ENCODE assay signal across 28 cellular contexts in the genomic region with DNA sequence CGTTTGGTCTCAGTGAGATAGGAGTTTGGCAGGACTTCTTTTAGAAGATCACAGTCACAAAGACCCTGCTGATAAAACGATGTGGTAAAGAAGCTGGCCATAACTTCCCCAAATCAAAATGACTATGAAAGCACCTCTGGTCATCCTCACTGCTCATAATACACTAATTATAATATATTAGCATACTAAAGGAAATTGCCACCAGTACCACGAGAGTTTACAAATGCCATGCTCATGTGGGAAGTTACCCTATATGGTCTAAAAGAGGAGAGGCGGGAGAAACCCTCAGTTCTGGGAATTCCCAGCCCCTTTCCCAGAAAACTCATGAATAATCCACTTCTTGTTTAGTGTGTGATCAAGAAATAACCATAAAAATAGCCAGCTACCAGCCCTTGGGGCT.
"Had no signal": no experiment of that assay in that cellular context is flagged by ENCODE, and none has a peak within 500 bp of the region (broad histone marks: within the 10 kb centered on the region; RNA-seq: fewer than 3 reads in every experiment).

No MANE protein-coding gene starts in this region.

- H3K27me3 Mint-ChIP-seq: brain had no signal

- H3K9me3 Mint-ChIP-seq: activated B cell treated with CpG ODN at 0.5 μM for 24 hours had no signal

- H3K9ac ChIP-seq: parathyroid adenoma had no signal

- H3K36me3 ChIP-seq: ascending aorta, cardiac muscle cell, gastroesophageal sphincter, right atrium auricular region, stomach, thyroid gland, upper lobe of left lung, vagina had no signal

- DNase-seq: activated B cell treated with CpG ODN at 0.5 μM for 24 hours; activated CD4-positive, alpha-beta T cell treated with anti-CD3 and anti-CD28 coated beads for 36 hours; activated effector memory CD4-positive, alpha-beta T cell treated with Interleukin-2 at 50 U/mL for 16 hours; activated naive CD4-positive, alpha-beta T cell treated with Interleukin-2 at 50 U/mL for 16 hours; cortex of kidney; effector memory CD8-positive, alpha-beta T cell; erythroblast; hippocampal formation; naive thymus-derived CD8-positive, alpha-beta T cell; occipital lobe; stimulated activated CD4-positive, alpha-beta T cell treated with anti-CD3 and anti-CD28 coated beads, Interleukin-1b, Interleukin-23, amount 100 ng/mL, for 48 hours; stimulated activated CD4-positive, alpha-beta T cell treated with anti-CD3 and anti-CD28 coated beads, Interleukin-4, amount 100 ng/mL, for 4 hours; stimulated activated CD8-positive, alpha-beta memory T cell treated with anti-CD3 and anti-CD28 coated beads, Interleukin-4, amount 100 ng/mL, for 48 hours; stomach; thyroid gland; upper lobe of left lung had no signal

- H3K36me3 Mint-ChIP-seq: activated naive CD8-positive, alpha-beta T cell; brain; memory B cell; stimulated activated memory B cell treated with anti-CD40 and anti-IgM and Interleukin-4, amounts not matched to agents 10 μg/mL and 1 μg/mL and 100 μg/mL, for 72 hours had no signal

- H3K27ac ChIP-seq: ascending aorta, cardiac muscle cell, gastroesophageal sphincter, parathyroid adenoma, right atrium auricular region, stomach, thyroid gland, upper lobe of left lung, vagina had no signal

- H3K27ac Mint-ChIP-seq: activated B cell treated with CpG ODN at 0.5 μM for 24 hours; activated CD4-positive, alpha-beta T cell treated with anti-CD3 and anti-CD28 coated beads for 36 hours; activated naive CD8-positive, alpha-beta T cell; brain; effector memory CD8-positive, alpha-beta T cell; memory B cell; naive thymus-derived CD8-positive, alpha-beta T cell; stimulated activated memory B cell treated with anti-CD40 and anti-IgM and Interleukin-4, amounts not matched to agents 10 μg/mL and 1 μg/mL and 100 μg/mL, for 72 hours had no signal

- H3K79me2 ChIP-seq: parathyroid adenoma had no signal

- H3K4me1 ChIP-seq: ascending aorta, parathyroid adenoma, right atrium auricular region, stomach, thyroid gland, upper lobe of left lung, vagina had no signal

- H3K4me3 ChIP-seq: ascending aorta, cardiac muscle cell, gastroesophageal sphincter, right atrium auricular region, smooth muscle cell, stomach, thyroid gland, upper lobe of left lung, vagina had no signal

- H3K4me1 Mint-ChIP-seq: activated B cell treated with CpG ODN at 0.5 μM for 24 hours; activated CD4-positive, alpha-beta T cell treated with anti-CD3 and anti-CD28 coated beads for 36 hours; memory B cell; naive thymus-derived CD8-positive, alpha-beta T cell; stimulated activated memory B cell treated with anti-CD40 and anti-IgM and Interleukin-4, amounts not matched to agents 10 μg/mL and 1 μg/mL and 100 μg/mL, for 72 hours had no signal

- H3K4me2 ChIP-seq: smooth muscle cell had no signal

- H2AFZ ChIP-seq: parathyroid adenoma had no signal

- H3K27me3 ChIP-seq: ascending aorta, cardiac muscle cell, gastroesophageal sphincter, right atrium auricular region, stomach, thyroid gland, upper lobe of left lung, vagina had no signal

- H3K4me3 Mint-ChIP-seq: activated B cell treated with CpG ODN at 0.5 μM for 24 hours; activated CD4-positive, alpha-beta T cell treated with anti-CD3 and anti-CD28 coated beads for 36 hours; activated naive CD8-positive, alpha-beta T cell; brain; effector memory CD8-positive, alpha-beta T cell; memory B cell; naive thymus-derived CD8-positive, alpha-beta T cell; neural crest cell; stimulated activated memory B cell treated with anti-CD40 and anti-IgM and Interleukin-4, amounts not matched to agents 10 μg/mL and 1 μg/mL and 100 μg/mL, for 72 hours had no signal

- ATAC-seq: activated CD4-positive, alpha-beta T cell treated with anti-CD3 and anti-CD28 coated beads for 36 hours; effector memory CD8-positive, alpha-beta T cell; gastroesophageal sphincter; naive thymus-derived CD8-positive, alpha-beta T cell; stimulated activated memory B cell treated with anti-CD40 and anti-IgM and Interleukin-4, amounts not matched to agents 10 μg/mL and 1 μg/mL and 100 μg/mL, for 72 hours had no signal

- H3K9me3 ChIP-seq: ascending aorta, gastroesophageal sphincter, thyroid gland, upper lobe of left lung, vagina had no signal
